18 cellular contexts compared by ENCODE assay signal in genomic region chr3:149475451-149476060, GRCh38. TPM values are rescaled to one million over a fixed set of nuclear protein-coding genes. Genes with fewer than 3 reads are reported as not detected.
"Had no signal": no experiment of that assay in that cellular context is flagged by ENCODE, and none has a peak within 500 bp of the region (broad histone marks: within the 10 kb centered on the region; RNA-seq: fewer than 3 reads in every experiment).

No MANE protein-coding gene starts in this region.

- H3K4me1 Mint-ChIP-seq: activated B cell treated with CpG ODN at 0.5 μM for 24 hours; activated naive CD4-positive, alpha-beta T cell treated with anti-CD3 and anti-CD28 coated beads, Interleukin-2, amount 50 U/mL, for 24 hours; central memory CD8-positive, alpha-beta T cell had no signal

- H3K27me3 ChIP-seq: vagina had no signal

- H3K27me3 Mint-ChIP-seq: activated B cell treated with CpG ODN at 0.5 μM for 24 hours, brain had no signal

- ATAC-seq: left cardiac atrium; naive thymus-derived CD8-positive, alpha-beta T cell; T-helper 17 cell had no signal

- DNase-seq: activated B cell treated with CpG ODN at 0.5 μM for 24 hours; activated CD4-positive, alpha-beta T cell treated with anti-CD3 and anti-CD28 coated beads, Interleukin-2, amount 50 U/mL, for 1 hour; activated T-cell treated with anti-CD3 and anti-CD28 coated beads, Interleukin-2, amount 50 U/mL, for 1 hour; amniotic stem cell; cortex of kidney; endodermal cell; glutamatergic neuron; left cardiac atrium; naive thymus-derived CD8-positive, alpha-beta T cell; T-helper 17 cell had no signal

- H3K9me3 Mint-ChIP-seq: activated B cell treated with CpG ODN at 0.5 μM for 24 hours; activated naive CD4-positive, alpha-beta T cell treated with anti-CD3 and anti-CD28 coated beads, Interleukin-2, amount 50 U/mL, for 24 hours; central memory CD8-positive, alpha-beta T cell; endodermal cell; naive thymus-derived CD8-positive, alpha-beta T cell had no signal

- H3K36me3 ChIP-seq: vagina had no signal

- H3K9me3 ChIP-seq: vagina had no signal

- H3K36me3 Mint-ChIP-seq: activated naive CD4-positive, alpha-beta T cell treated with anti-CD3 and anti-CD28 coated beads, Interleukin-2, amount 50 U/mL, for 24 hours; brain; naive thymus-derived CD8-positive, alpha-beta T cell had no signal

- H3K27ac ChIP-seq: vagina had no signal

- H3K27ac Mint-ChIP-seq: activated B cell treated with CpG ODN at 0.5 μM for 24 hours; activated naive CD4-positive, alpha-beta T cell treated with anti-CD3 and anti-CD28 coated beads, Interleukin-2, amount 50 U/mL, for 24 hours; brain; endodermal cell; naive thymus-derived CD8-positive, alpha-beta T cell; T-helper 17 cell had no signal

- H3K4me3 Mint-ChIP-seq: activated B cell treated with CpG ODN at 0.5 μM for 24 hours; activated naive CD4-positive, alpha-beta T cell treated with anti-CD3 and anti-CD28 coated beads, Interleukin-2, amount 50 U/mL, for 24 hours; brain; central memory CD8-positive, alpha-beta T cell; endodermal cell; naive thymus-derived CD8-positive, alpha-beta T cell; T-helper 17 cell had no signal

- H3K4me3 ChIP-seq: vagina had no signal

RNA-seq across cellular contexts. Expression of gene TM4SF4, which starts 1.1 kb away (rescaled TPM):
- total RNA-seq: activated B cell treated with CpG ODN at 0.5 μM for 24 hours; endodermal cell; lung microvascular endothelial cell; mononuclear cell; naive thymus-derived CD8-positive, alpha-beta T cell; osteoblast; skeletal muscle tissue; T-helper 17 cell; vagina had no signal
- polyA plus RNA-seq: naive thymus-derived CD8-positive, alpha-beta T cell had no signal
